In the genomic region with DNA sequence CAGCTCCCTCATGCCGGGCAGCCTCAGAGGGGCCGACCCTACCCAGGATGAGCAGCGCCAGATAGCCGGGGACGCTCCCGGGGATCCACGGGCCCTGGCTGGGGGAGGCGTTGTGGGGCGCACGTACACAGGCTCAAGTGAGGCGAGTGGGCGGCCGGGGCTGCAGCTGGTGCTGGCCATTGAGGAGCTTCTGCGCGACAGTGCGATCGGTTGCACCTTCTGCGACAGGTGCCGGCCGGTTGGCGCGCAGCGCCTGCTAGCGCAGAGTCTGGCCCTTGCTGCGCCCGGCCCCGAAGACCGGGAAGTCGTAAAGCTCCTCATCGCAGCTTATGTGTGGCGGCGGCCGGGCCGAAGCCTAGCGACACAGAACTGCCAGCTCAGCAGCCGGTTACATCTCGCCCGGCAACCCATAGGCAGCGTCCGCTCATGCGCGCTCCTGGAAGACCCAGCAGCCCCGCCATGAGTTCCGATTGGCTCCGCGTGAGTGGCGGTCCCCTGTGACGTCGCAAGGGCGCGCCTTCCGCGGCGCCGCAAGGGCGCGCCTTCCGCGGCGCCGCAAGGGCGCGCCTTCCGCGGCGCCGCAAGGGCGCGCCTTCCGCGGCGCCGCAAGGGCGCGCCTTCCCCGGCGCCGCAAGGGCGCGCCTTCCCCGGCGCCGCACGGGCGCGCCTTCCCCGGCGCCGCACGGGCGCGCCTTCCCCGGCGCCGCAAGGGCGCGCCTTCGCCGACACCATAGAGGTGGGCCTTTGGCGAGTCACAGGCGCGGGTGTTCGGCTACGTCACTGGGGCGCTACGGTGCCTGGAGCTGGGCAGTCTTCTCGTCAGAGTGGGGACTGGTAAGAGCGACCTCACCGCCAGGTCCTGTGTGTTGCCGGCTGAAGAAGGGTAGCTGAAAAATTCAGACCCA, we compare ENCODE assay signal across 8 cellular contexts.
DNase-seq lines count a peak whose midpoint lies in the region; ATAC-seq lines count a peak whose summit lies in the region.
"Not testable (repeated sequence)": the region's sequence is repeated elsewhere in the genome, so short reads cannot be mapped to it uniquely, and the experiment has no call there.

No MANE protein-coding gene starts in this region.

- H3K27me3 ChIP-seq in endocrine pancreas (ENCODE audit: control insufficient read depth, insufficient read depth, low read length); mononuclear cell (ENCODE audit: insufficient read depth, low read length): not testable (repeated sequence)

- H3K36me3 ChIP-seq in endocrine pancreas (ENCODE audit: control insufficient read depth, insufficient read depth, low read length) = not testable (repeated sequence)

- H3K4me1 ChIP-seq in endocrine pancreas (ENCODE audit: control insufficient read depth, insufficient read depth, low read length) = not testable (repeated sequence)
- H3K4me1 ChIP-seq in mononuclear cell (ENCODE audit: insufficient read depth, low read length) = peaks cover 14% of the 10 kb centered on the region

- peak; percentile 99 for ATAC-seq in GM21423 (IDR thresholded peaks at IDR 0.05; ENCODE audit: unreplicated experiment)

- peak overlapping the region; percentile 77 for H3K9ac ChIP-seq in endocrine pancreas (ENCODE audit: control insufficient read depth, insufficient read depth, low read length)

- peak overlapping the region; percentile 45 for H3K4me3 ChIP-seq in endocrine pancreas (ENCODE audit: control insufficient read depth, insufficient read depth, low read length)
- peak overlapping the region; percentile 69 for H3K4me3 ChIP-seq in mononuclear cell (ENCODE audit: low read length)

- peak; percentile 91 for DNase-seq in DMS 273 (lab: John Stamatoyannopoulos, UW; ENCODE audit: unreplicated experiment)
- DNase-seq in HT-29 (ENCODE audit: low spot score) = peak; percentile 91
- peak; percentile 69 for DNase-seq in NOMO-1 treated with DMSO at 0.1 percent for 48 hours (lab: John Stamatoyannopoulos, UW; ENCODE audit: unreplicated experiment)
- DNase-seq in activated CD8-positive, alpha-beta memory T cell treated with anti-CD3 and anti-CD28 coated beads, Interleukin-2, amount 50 U/mL, for 1 hour (ENCODE audit: extremely low read depth) = peak; percentile 81
- peak; percentile 81 for DNase-seq in stimulated activated CD8-positive, alpha-beta memory T cell treated with anti-CD3 and anti-CD28 coated beads, Interleukin-2, amount 100 ng/mL, for 48 hours (ENCODE audit: low read depth in 2 of 2)

- not testable (repeated sequence) for H3K9me3 ChIP-seq in endocrine pancreas (ENCODE audit: control insufficient read depth, low read length); mononuclear cell (ENCODE audit: low read depth, low read length)

Comparison
In these comparisons a context has a peak if more than half of its experiments do, and no peak if none do; other contexts are left out.
1. Peak in every context shown above with its lines: DNase-seq, ATAC-seq and H3K4me3 ChIP-seq.